In the genomic region with DNA sequence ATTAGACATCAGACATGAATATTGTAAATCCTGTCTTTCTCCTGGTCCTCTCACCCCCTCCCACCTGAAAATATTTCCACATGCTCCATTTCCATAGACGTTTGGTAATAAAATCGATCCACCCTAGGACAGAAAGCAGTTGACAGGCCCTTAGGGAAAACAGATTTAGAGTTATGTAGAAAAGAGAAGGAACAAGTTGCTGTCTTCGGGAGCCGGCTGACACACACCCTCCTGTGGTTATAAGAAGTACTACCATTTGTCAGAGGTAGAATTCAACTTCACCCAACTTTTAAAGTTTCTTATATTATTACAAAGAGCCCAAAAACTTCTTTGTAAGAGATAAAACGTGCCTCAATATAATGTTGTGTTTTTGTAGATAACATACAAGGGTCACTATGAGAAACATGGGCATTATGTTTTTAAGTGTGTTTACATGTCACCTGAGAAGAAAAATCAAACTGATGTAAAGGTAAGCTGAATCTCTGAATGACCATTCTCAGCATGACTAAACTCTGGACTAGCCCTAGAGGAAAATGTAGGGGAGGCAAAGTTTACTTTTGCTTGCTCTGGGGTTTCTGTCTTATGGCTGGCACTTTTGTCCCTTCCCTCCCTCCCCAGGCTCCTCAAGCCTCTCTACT, we compare ENCODE assay signal across 8 cellular contexts. TPM values are rescaled to one million over a fixed set of nuclear protein-coding genes. Genes with fewer than 3 reads are reported as not detected.
A peak's percentile ranks its signal among the peaks of the same experiment; 100 is the strongest.
DNase-seq lines count a peak whose midpoint lies in the region; ATAC-seq and TF ChIP-seq lines count a peak whose summit lies in the region.

No MANE protein-coding gene starts in this region.

- H3K9ac ChIP-seq in DND-41 (ENCODE audit: low read depth, low read length) (no peak overlapping the region), mammary epithelial cell (ENCODE audit: insufficient read depth, low read length) (no peak overlapping the region)

- no peaks in the 10 kb centered on the region for H3K36me3 ChIP-seq in DND-41 (ENCODE audit: insufficient read depth, low read length)
- H3K36me3 ChIP-seq in mammary epithelial cell (ENCODE audit: insufficient read depth, low read length), result no peaks in the 10 kb centered on the region
- no peaks in the 10 kb centered on the region for H3K36me3 ChIP-seq in vagina

- BruUV-seq in mammary epithelial cell (replicated peaks; lab: Mats Ljungman, UMichigan), result no TSS peak

- DNase-seq in DND-41 (peak; percentile 8), NCI-H1105 (lab: John Stamatoyannopoulos, UW) (peak; percentile 1), mammary epithelial cell (peak; percentile 23), vagina (ENCODE audit: extremely low spot score in 2 of 2) (no peak), cerebellar nuclear complex (lab: John Stamatoyannopoulos, UW) (no peak), foreskin melanocyte (no peak)

- no peaks in the 10 kb centered on the region for H3K79me2 ChIP-seq in DND-41 (ENCODE audit: insufficient read depth, low read length)
- H3K79me2 ChIP-seq in mammary epithelial cell (ENCODE audit: insufficient read depth, low read length), result no peaks in the 10 kb centered on the region

- no peak for TF ChIP-seq POLR2A in vagina (IDR thresholded peaks at IDR 0.05)

- H2AFZ ChIP-seq in DND-41 (ENCODE audit: low read depth, low read length), result no peak overlapping the region
- H2AFZ ChIP-seq in mammary epithelial cell (ENCODE audit: low read depth, low read length), result no peak overlapping the region

- 1% methylated on average over 5 of the region's 5 CpGs for WGBS in mammary epithelial cell (ENCODE audit: low coverage, missing lambda C conversion rate)

- H3K4me2 ChIP-seq in DND-41 (ENCODE audit: insufficient read depth, low read length) (no peak overlapping the region), mammary epithelial cell (ENCODE audit: insufficient read depth, low read depth, low read length) (no peak overlapping the region)

- in situ Hi-C loops in mammary epithelial cell (cut with MboI; ENCODE audit: low sequenced_read_pairs in 2 of 2), result loop anchor here (5.0 to 25.0 kb wide), 2 partner anchors 157 to 477 kb away; no protein-coding TSS in a partner anchor

- TF ChIP-seq CTCF in DND-41 (IDR thresholded peaks at IDR 0.05; ENCODE audit: borderline replicate concordance, extremely low read depth, low read length, poor library complexity, severe bottlenecking), result peak; percentile 61
- peak; percentile 60 to 79 for TF ChIP-seq CTCF in mammary epithelial cell (conservative IDR thresholded peaks at IDR 0.05 in 1 of 2, IDR thresholded peaks at IDR 0.05 in 1 of 2; ENCODE audit: extremely low read depth in 1 of 2, insufficient read depth in 1 of 2, low read depth in 1 of 2, low read length in 2 of 2)
- peak; percentile 26 to 73 (median 72) for TF ChIP-seq CTCF in vagina (IDR thresholded peaks at IDR 0.05)

- H3K27me3 ChIP-seq in DND-41 (ENCODE audit: insufficient read depth, low read length, poor library complexity) (peaks cover 13% of the 10 kb centered on the region), mammary epithelial cell (ENCODE audit: insufficient read depth, low read length) (no peaks in the 10 kb centered on the region), layer of hippocampus (ENCODE audit: control insufficient read depth, insufficient read depth, low read length) (no peaks in the 10 kb centered on the region), vagina (no peaks in the 10 kb centered on the region)

- dilution Hi-C loops in mammary epithelial cell (cut with HindIII; ENCODE audit: low sequenced_read_pairs), result no loop called here

- CTCF ChIA-PET in mammary epithelial cell (lab: Charles Lee; ENCODE audit: low non-redundant PET), result no interaction called here

- H3K4me1 ChIP-seq in DND-41 (ENCODE audit: insufficient read depth, low read length) (no peaks in the 10 kb centered on the region), mammary epithelial cell (ENCODE audit: insufficient read depth, low read length) (peaks cover 4% of the 10 kb centered on the region), vagina (no peaks in the 10 kb centered on the region)

- H3K27ac ChIP-seq in DND-41 (ENCODE audit: low read length) (no peak overlapping the region), mammary epithelial cell (ENCODE audit: insufficient read depth, low read depth, low read length) (no peak overlapping the region), layer of hippocampus (ENCODE audit: low read depth, low read length) (peak overlapping the region; percentile 87), vagina (no peak overlapping the region)

- H3K9me3 ChIP-seq in DND-41 (ENCODE audit: insufficient read depth, low read length, severe bottlenecking) (no peaks in the 10 kb centered on the region), mammary epithelial cell (replicated peaks; ENCODE audit: insufficient read depth, low read length) (no peaks in the 10 kb centered on the region), vagina (no peaks in the 10 kb centered on the region)

- H4K20me1 ChIP-seq in DND-41 (ENCODE audit: insufficient read depth, low read length) (no peaks in the 10 kb centered on the region), mammary epithelial cell (ENCODE audit: insufficient read depth, low read length) (no peaks in the 10 kb centered on the region)

- H3K4me3 ChIP-seq in DND-41 (ENCODE audit: low read depth in 1 of 2, low read length in 2 of 2) (no peak overlapping the region), mammary epithelial cell (replicated peaks in 1 of 3; ENCODE audit: insufficient read depth in 1 of 3, low read depth in 2 of 3, low read length in 3 of 3) (no peak overlapping the region), vagina (no peak overlapping the region)

- intact Hi-C loops in mammary epithelial cell (cut with micrococcal nuclease), result loop anchor here (1.0 to 2.0 kb wide), 2 partner anchors 160 to 297 kb away; no protein-coding TSS in a partner anchor
- intact Hi-C loops in vagina (cut with DNase I), result no loop called here

- ATAC-seq in DND-41 (ENCODE audit: insufficient read depth, low read depth) (peak; percentile 52; the same call in 2 of the 3 replicates), GM21515 (IDR thresholded peaks at IDR 0.05; ENCODE audit: unreplicated experiment) (peak; percentile 69)

RNA-seq across cellular contexts. Expression of a gene that starts 6.7 kb away (rescaled TPM):
- not detected for total RNA-seq in mammary epithelial cell
- polyA plus RNA-seq in mammary epithelial cell, result not detected
- not detected for polyA minus RNA-seq in mammary epithelial cell
- total RNA-seq in vagina, result not detected

RNA-seq across cellular contexts. Expression of a gene that starts 40.1 kb away (rescaled TPM):
- not detected for total RNA-seq in mammary epithelial cell
- polyA plus RNA-seq in mammary epithelial cell, result not detected
- polyA minus RNA-seq in mammary epithelial cell, result not detected
- not detected for total RNA-seq in vagina

Comparison
In these comparisons a context has a peak if more than half of its experiments do, and no peak if none do; other contexts are left out.
1. DNase-seq: peak in DND-41 (single experiment), NCI-H1105 (single experiment) and mammary epithelial cell (single experiment); none in vagina (0 of 2), cerebellar nuclear complex (0 of 2) and foreskin melanocyte (single experiment).
2. Peak in every context shown above with its lines, with median percentiles within 50 percentile points of each other: CTCF ChIP-seq.